31 cellular contexts compared by ENCODE assay signal in genomic region chr11:123135863-123136446, GRCh38. TPM values are rescaled to one million over a fixed set of nuclear protein-coding genes. Genes with fewer than 3 reads are reported as not detected.
DNase-seq lines count a peak whose midpoint lies in the region; ATAC-seq and TF ChIP-seq lines count a peak whose summit lies in the region.
"Had no signal": no experiment of that assay in that cellular context is flagged by ENCODE, and none has a peak within 500 bp of the region (broad histone marks: within the 10 kb centered on the region; RNA-seq: fewer than 3 reads in every experiment).

No MANE protein-coding gene starts in this region.

- H3K4me3 Mint-ChIP-seq in nephron (no peak overlapping the region), chondrocyte (ENCODE audit: unreplicated experiment) (no peak overlapping the region)
- H3K4me3 Mint-ChIP-seq: activated naive CD8-positive, alpha-beta T cell; CD14-positive monocyte; neural crest cell; stimulated activated naive CD8-positive, alpha-beta T cell treated with anti-CD3 and anti-CD28 coated beads, Interleukin-15, amount 100 ng/mL, for 72 hours; T-helper 1 cell treated with Interleukin-12 subunit alpha and Interleukin-12 subunit beta and Interleukin-4 antibody, amounts not matched to agents 30 μg/mL and 1 μg/mL, for 36 hours had no signal

- H3K4me2 ChIP-seq in Karpas-422 (ENCODE audit: low read depth, low read length, poor library complexity, severe bottlenecking), result no peak overlapping the region

- no peaks in the 10 kb centered on the region for H3K79me2 ChIP-seq in Karpas-422 (ENCODE audit: low read length)

- H3K4me1 ChIP-seq in adipocyte (ENCODE audit: control insufficient read depth, insufficient read depth, low read length) (peaks cover 64% of the 10 kb centered on the region), Karpas-422 (ENCODE audit: low read length) (no peaks in the 10 kb centered on the region)
- H3K4me1 ChIP-seq: pancreas had no signal

- DNase-seq in adipocyte (ENCODE audit: low read depth) (no peak), left cardiac atrium (peak; percentile 45), chondrocyte (ENCODE audit: low spot score) (no peak), OCI-M1 (lab: John Stamatoyannopoulos, UW) (no peak), Karpas-422 (no peak), NCI-H1694 treated with DMSO at 0.1 percent for 48 hours (lab: John Stamatoyannopoulos, UW) (no peak)
- DNase-seq: activated CD4-positive, alpha-beta T cell treated with anti-CD3 and anti-CD28 coated beads, Interleukin-2, amount 50 U/mL, for 1 hour; activated CD4-positive, CD25-positive, alpha-beta regulatory T cell; activated effector memory CD4-positive, alpha-beta T cell treated with Interleukin-2 at 50 U/mL for 16 hours; activated T-cell treated with anti-CD3 and anti-CD28 coated beads, Interleukin-2, amount 50 U/mL, for 1 hour; anterior cingulate cortex; effector memory CD4-positive, alpha-beta T cell; head of caudate nucleus; islet precursor cell; MV-4-11; NCI-H1694; NCI-H446; NCI-H82; pancreas; spleen; stimulated activated CD4-positive, alpha-beta T cell treated with anti-CD3 and anti-CD28 coated beads, Interleukin-2, amount 100 ng/mL, for 24 hours; stimulated activated naive CD8-positive, alpha-beta T cell treated with anti-CD3 and anti-CD28 coated beads, Interleukin-15, amount 100 ng/mL, for 72 hours had no signal

- no peaks in the 10 kb centered on the region for H3K9me2 ChIP-seq in Karpas-422 (replicated peaks; ENCODE audit: insufficient read depth, low read length)

- H3K27me3 ChIP-seq in adipocyte (replicated peaks; ENCODE audit: control insufficient read depth, insufficient read depth, low read length) (no peaks in the 10 kb centered on the region), Karpas-422 (ENCODE audit: low read length) (no peaks in the 10 kb centered on the region)
- H3K27me3 ChIP-seq: pancreas, spleen, tibial nerve had no signal

- peak overlapping the region; percentile 60 for H3K4me3 ChIP-seq in adipocyte (ENCODE audit: low read length)
- no peak overlapping the region for H3K4me3 ChIP-seq in Karpas-422 (ENCODE audit: low read length)
- H3K4me3 ChIP-seq: coronary artery, pancreas, spleen had no signal

- intact Hi-C loops in left cardiac atrium (cut with DNase I), result no loop called here

- H3K9ac ChIP-seq in adipocyte (ENCODE audit: low read length), result peak overlapping the region; percentile 65
- no peak overlapping the region for H3K9ac ChIP-seq in Karpas-422 (ENCODE audit: low read length)

- H3K36me3 Mint-ChIP-seq in nephron (ENCODE audit: low read depth) (no peaks in the 10 kb centered on the region), chondrocyte (ENCODE audit: low read depth) (no peaks in the 10 kb centered on the region)
- H3K36me3 Mint-ChIP-seq: activated naive CD8-positive, alpha-beta T cell; CD14-positive monocyte had no signal

- no peak overlapping the region for H3K27ac ChIP-seq in Karpas-422 (ENCODE audit: low read length)
- H3K27ac ChIP-seq: epithelial cell of prostate, pancreas had no signal

- H3K9me3 Mint-ChIP-seq in nephron (no peaks in the 10 kb centered on the region), chondrocyte (ENCODE audit: low read depth) (no peaks in the 10 kb centered on the region)
- H3K9me3 Mint-ChIP-seq: neural crest cell; stimulated activated naive CD8-positive, alpha-beta T cell treated with anti-CD3 and anti-CD28 coated beads, Interleukin-15, amount 100 ng/mL, for 72 hours; T-helper 1 cell treated with Interleukin-12 subunit alpha and Interleukin-12 subunit beta and Interleukin-4 antibody, amounts not matched to agents 30 μg/mL and 1 μg/mL, for 36 hours had no signal

- H3K27ac Mint-ChIP-seq in nephron (peak overlapping the region; percentile 41 to 80 (median 76)), chondrocyte (ENCODE audit: unreplicated experiment) (no peak overlapping the region)
- H3K27ac Mint-ChIP-seq: activated naive CD8-positive, alpha-beta T cell; CD14-positive monocyte; stimulated activated naive CD8-positive, alpha-beta T cell treated with anti-CD3 and anti-CD28 coated beads, Interleukin-15, amount 100 ng/mL, for 72 hours; T-helper 1 cell treated with Interleukin-12 subunit alpha and Interleukin-12 subunit beta and Interleukin-4 antibody, amounts not matched to agents 30 μg/mL and 1 μg/mL, for 36 hours had no signal

- TF ChIP-seq CTCF in nephron (IDR thresholded peaks at IDR 0.05; ENCODE audit: unreplicated experiment in 3 of 3) (no peak), chondrocyte (IDR thresholded peaks at IDR 0.05) (no peak)

- H3K27me3 Mint-ChIP-seq in nephron (ENCODE audit: low read depth), result no peaks in the 10 kb centered on the region
- H3K27me3 Mint-ChIP-seq in chondrocyte (ENCODE audit: low read depth), result peaks cover 2% of the 10 kb centered on the region
- H3K27me3 Mint-ChIP-seq: activated naive CD8-positive, alpha-beta T cell had no signal

- no peaks in the 10 kb centered on the region for H3K36me3 ChIP-seq in adipocyte (ENCODE audit: control insufficient read depth, insufficient read depth, low read length, severe bottlenecking)
- no peaks in the 10 kb centered on the region for H3K36me3 ChIP-seq in Karpas-422 (ENCODE audit: insufficient read depth, low read length)
- H3K36me3 ChIP-seq: pancreas, spleen, tibial nerve had no signal

- no peak overlapping the region for H2AFZ ChIP-seq in Karpas-422 (ENCODE audit: low read length)

- peak; percentile 8 to 40 for ATAC-seq in left cardiac atrium
- ATAC-seq: pancreas; stimulated activated naive CD8-positive, alpha-beta T cell treated with anti-CD3 and anti-CD28 coated beads, Interleukin-15, amount 100 ng/mL, for 72 hours had no signal

- no peaks in the 10 kb centered on the region for H4K20me1 ChIP-seq in Karpas-422 (ENCODE audit: insufficient read depth, low read depth, low read length)

- no peaks in the 10 kb centered on the region for H3K9me3 ChIP-seq in adipocyte (ENCODE audit: control insufficient read depth, low read length)
- H3K9me3 ChIP-seq in Karpas-422 (ENCODE audit: low read length), result no peaks in the 10 kb centered on the region
- H3K9me3 ChIP-seq: pancreas, spleen, tibial nerve had no signal

- H3K4me1 Mint-ChIP-seq in nephron (peaks cover 41% of the 10 kb centered on the region), chondrocyte (ENCODE audit: low read depth) (peaks cover 34% of the 10 kb centered on the region)

RNA-seq across cellular contexts. Expression of gene CLMP, which starts 59.1 kb away (rescaled TPM):
- total RNA-seq in left cardiac atrium, result 10 to 100 TPM; 30.6 to 38.6 TPM
- total RNA-seq in chondrocyte, result 4.8 to 21.4 TPM (median 6.6 TPM) in 3 replicates
- total RNA-seq in Karpas-422 (2014; rRNA removed; shearing (Covaris generic); ENCODE audit: low replicate concordance), result not detected in 2 replicates
- total RNA-seq: SK-MEL-5 had no signal
